Comparison of ENCODE assay signal across 8 cellular contexts in genomic region chr10:110137142-110137545, GRCh38.
DNase-seq lines count a peak whose midpoint lies in the region; ATAC-seq and TF ChIP-seq lines count a peak whose summit lies in the region.

No MANE protein-coding gene starts in this region.

- TF ChIP-seq CTCF in astrocyte of the cerebellum (IDR thresholded peaks at IDR 0.05; ENCODE audit: low read depth, low read length, missing control alignments) (peak; percentile 58), right atrium auricular region (IDR thresholded peaks at IDR 0.05) (peak; percentile 62 to 88)

- no peaks in the 10 kb centered on the region for H3K9me3 ChIP-seq in CD4-positive, CD25-positive, alpha-beta regulatory T cell (ENCODE audit: control insufficient read depth in 2 of 2, low read length in 2 of 2)
- H3K9me3 ChIP-seq in right atrium auricular region, result no peaks in the 10 kb centered on the region

- peak overlapping the region; percentile 38 for H3K27ac ChIP-seq in CD4-positive, CD25-positive, alpha-beta regulatory T cell (ENCODE audit: insufficient read depth, low read length, poor library complexity, severe bottlenecking)
- peak overlapping the region; percentile 18 to 60 for H3K27ac ChIP-seq in right atrium auricular region

- H3K9me3 Mint-ChIP-seq in CD4-positive, CD25-positive, alpha-beta regulatory T cell, result no peaks in the 10 kb centered on the region

- ATAC-seq in CD4-positive, CD25-positive, alpha-beta regulatory T cell (ENCODE audit: low read depth in 2 of 2), result peak; percentile 67
- ATAC-seq in GM18867 (IDR thresholded peaks at IDR 0.05; ENCODE audit: unreplicated experiment) (peak; percentile 65), HG03520 (IDR thresholded peaks at IDR 0.05; ENCODE audit: unreplicated experiment) (peak; percentile 49), sciatic nerve (peak; percentile 90)

- H3K27me3 Mint-ChIP-seq in CD4-positive, CD25-positive, alpha-beta regulatory T cell, result peaks cover 3% of the 10 kb centered on the region

- H3K36me3 Mint-ChIP-seq in CD4-positive, CD25-positive, alpha-beta regulatory T cell, result peaks cover 8% of the 10 kb centered on the region

- H3K4me3 Mint-ChIP-seq in CD4-positive, CD25-positive, alpha-beta regulatory T cell, result no peak overlapping the region

- peaks cover 9% of the 10 kb centered on the region for H3K4me1 ChIP-seq in CD4-positive, CD25-positive, alpha-beta regulatory T cell (ENCODE audit: control insufficient read depth, insufficient read depth, low read length, poor library complexity, severe bottlenecking)
- H3K4me1 ChIP-seq in right atrium auricular region, result peaks cover 0 to 19% of the 10 kb centered on the region in 2 donors

- H3K36me3 ChIP-seq in CD4-positive, CD25-positive, alpha-beta regulatory T cell (ENCODE audit: control insufficient read depth, insufficient read depth, low read length), result peaks cover 35% of the 10 kb centered on the region
- peaks cover 14% of the 10 kb centered on the region for H3K36me3 ChIP-seq in right atrium auricular region

- no peaks in the 10 kb centered on the region for H3K27me3 ChIP-seq in CD4-positive, CD25-positive, alpha-beta regulatory T cell (ENCODE audit: control insufficient read depth, insufficient read depth, low read length)
- H3K27me3 ChIP-seq in right atrium auricular region, result no peaks in the 10 kb centered on the region

- peak in 2 of 3 donors; percentile 65 to 66 for DNase-seq in CD4-positive, CD25-positive, alpha-beta regulatory T cell
- peak; percentile 46 for DNase-seq in NCI-H82 treated with DMSO at 0.1 percent for 48 hours (lab: John Stamatoyannopoulos, UW; ENCODE audit: unreplicated experiment)
- peak; percentile 59 for DNase-seq in astrocyte of the cerebellum (ENCODE audit: low read depth)
- DNase-seq in right atrium auricular region (ENCODE audit: low spot score), result no peak
- no peak for DNase-seq in sciatic nerve (ENCODE audit: low spot score)
- no peak for DNase-seq in stimulated activated CD4-positive, alpha-beta T cell treated with anti-CD3 and anti-CD28 coated beads, Interleukin-1b, Interleukin-23, amount 100 ng/mL, for 48 hours

- no peak overlapping the region for H3K4me3 ChIP-seq in CD4-positive, CD25-positive, alpha-beta regulatory T cell (ENCODE audit: low read depth, low read length)
- H3K4me3 ChIP-seq in astrocyte of the cerebellum (ENCODE audit: low read depth, low read length) (no peak overlapping the region), right atrium auricular region (no peak overlapping the region)

- H3K27ac Mint-ChIP-seq in CD4-positive, CD25-positive, alpha-beta regulatory T cell, result peak overlapping the region; percentile 8 to 52 (median 15)

- H3K4me1 Mint-ChIP-seq in CD4-positive, CD25-positive, alpha-beta regulatory T cell, result peaks cover 9 to 28% (median 18%) of the 10 kb centered on the region in 4 donors

- intact Hi-C loops in sciatic nerve (cut with DNase I), result no loop called here

- in situ Hi-C loops in astrocyte of the cerebellum (cut with HindIII; ENCODE audit: low sequenced_read_pairs), result no loop called here

Comparison
In these comparisons a context has a peak if more than half of its experiments do, and no peak if none do; other contexts are left out.
1. DNase-seq: peak in CD4-positive, CD25-positive, alpha-beta regulatory T cell (2 of 3), NCI-H82 treated with DMSO at 0.1 percent for 48 hours (single experiment) and astrocyte of the cerebellum (single experiment); none in right atrium auricular region (single experiment), sciatic nerve (single experiment) and stimulated activated CD4-positive, alpha-beta T cell treated with anti-CD3 and anti-CD28 coated beads, Interleukin-1b, Interleukin-23, amount 100 ng/mL, for 48 hours (single experiment).
2. Peak in every context shown above with its lines, with median percentiles within 50 percentile points of each other: ATAC-seq.